Comparison of ENCODE assay signal across 9 cellular contexts in genomic region chr17:65027305-65027704, GRCh38. TPM values are rescaled to one million over a fixed set of nuclear protein-coding genes. Genes with fewer than 3 reads are reported as not detected.
DNase-seq lines count a peak whose midpoint lies in the region; ATAC-seq and TF ChIP-seq lines count a peak whose summit lies in the region.
"Had no signal": no experiment of that assay in that cellular context is flagged by ENCODE, and none has a peak within 500 bp of the region (broad histone marks: within the 10 kb centered on the region; RNA-seq: fewer than 3 reads in every experiment).

No MANE protein-coding gene starts in this region.

- H3K27ac ChIP-seq in C4-2B (no peak overlapping the region), PC-3 (ENCODE audit: low read length) (peak overlapping the region; percentile 81), liver (ENCODE audit: low read depth in 1 of 2, low read length in 2 of 2) (no peak overlapping the region)

- H3K27me3 ChIP-seq in PC-3 (ENCODE audit: low read length), result no peaks in the 10 kb centered on the region
- H3K27me3 ChIP-seq in liver (ENCODE audit: control insufficient read depth in 4 of 4, insufficient read depth in 4 of 4, low read length in 3 of 4), result no peaks in the 10 kb centered on the region

- no peaks in the 10 kb centered on the region for H3K9me3 Mint-ChIP-seq in activated naive CD4-positive, alpha-beta T cell treated with anti-CD3 and anti-CD28 coated beads, Interleukin-2, amount 10 ng/mL, durations not matched to agents 7 days and 5 days

- no peak overlapping the region for H2AFZ ChIP-seq in PC-3 (ENCODE audit: low read length)

- H3K9ac ChIP-seq in PC-3 (ENCODE audit: low read length) (no peak overlapping the region), liver (ENCODE audit: low read depth in 1 of 2, low read length in 2 of 2) (no peak overlapping the region)

- H3K36me3 ChIP-seq in PC-3 (ENCODE audit: low read depth, low read length) (no peaks in the 10 kb centered on the region), liver (ENCODE audit: control insufficient read depth in 4 of 4, insufficient read depth in 3 of 4, low read depth in 1 of 4, low read length in 3 of 4) (no peaks in the 10 kb centered on the region)

- H3F3A ChIP-seq in PC-3 (ENCODE audit: low read length, unreplicated experiment), result peaks cover 14% of the 10 kb centered on the region

- H3K4me2 ChIP-seq in PC-3 (ENCODE audit: low read length), result peak overlapping the region; percentile 56

- peak; percentile 52 for TF ChIP-seq CTCF in C4-2B (conservative IDR thresholded peaks at IDR 0.05)
- TF ChIP-seq CTCF in PC-3 (conservative IDR thresholded peaks at IDR 0.05; ENCODE audit: low read depth, low read length), result peak; percentile 68
- TF ChIP-seq CTCF in liver (IDR thresholded peaks at IDR 0.05; ENCODE audit: low read depth, low read length, missing input control), result peak; percentile 18

- WGBS in liver, result 92% methylated on average over 2 of the region's 2 CpGs

- peaks cover 37% of the 10 kb centered on the region for H3K4me1 ChIP-seq in PC-3 (ENCODE audit: insufficient read depth, low read length)
- peaks cover 13 to 29% (median 20%) of the 10 kb centered on the region in 4 donors for H3K4me1 ChIP-seq in liver (ENCODE audit: control insufficient read depth in 4 of 4, insufficient read depth in 4 of 4, low read length in 3 of 4)

- H3K36me3 Mint-ChIP-seq in activated naive CD4-positive, alpha-beta T cell treated with anti-CD3 and anti-CD28 coated beads, Interleukin-2, amount 10 ng/mL, durations not matched to agents 7 days and 5 days, result peaks cover 30% of the 10 kb centered on the region

- BruUV-seq in PC-3 (replicated peaks; lab: Mats Ljungman, UMichigan), result no TSS peak

- peak; percentile 83 for ATAC-seq in PC-3

- peak overlapping the region; percentile 76 for H3K27ac Mint-ChIP-seq in activated naive CD4-positive, alpha-beta T cell treated with anti-CD3 and anti-CD28 coated beads, Interleukin-2, amount 10 ng/mL, durations not matched to agents 7 days and 5 days

- peaks cover 72% of the 10 kb centered on the region for H3K4me1 Mint-ChIP-seq in activated naive CD4-positive, alpha-beta T cell treated with anti-CD3 and anti-CD28 coated beads, Interleukin-2, amount 10 ng/mL, durations not matched to agents 7 days and 5 days

- POLR2A ChIA-PET in PC-3 (lab: Charles Lee; ENCODE audit: unreplicated experiment), result no interaction called here

- H3K79me2 ChIP-seq in PC-3 (ENCODE audit: low read length), result peaks cover 89% of the 10 kb centered on the region

- TF ChIP-seq RAD21 in liver (IDR thresholded peaks at IDR 0.05), result peak in 1 of 2 donors; percentile 15

- no peak overlapping the region for H3K4me3 ChIP-seq in PC-3 (ENCODE audit: low read length)
- H3K4me3 ChIP-seq in liver (ENCODE audit: low read depth in 1 of 3, low read length in 3 of 3), result no peak overlapping the region
- H3K4me3 ChIP-seq: skin epidermis had no signal

- H4K20me1 ChIP-seq in PC-3 (ENCODE audit: low read length), result peaks cover 6% of the 10 kb centered on the region

- H3K27me3 Mint-ChIP-seq in activated naive CD4-positive, alpha-beta T cell treated with anti-CD3 and anti-CD28 coated beads, Interleukin-2, amount 10 ng/mL, durations not matched to agents 7 days and 5 days, result no peaks in the 10 kb centered on the region

- H3K9me3 ChIP-seq in PC-3 (ENCODE audit: low read length) (no peaks in the 10 kb centered on the region), liver (ENCODE audit: control insufficient read depth in 4 of 4, low read length in 3 of 4) (no peaks in the 10 kb centered on the region)

- DNase-seq in H4 (ENCODE audit: low spot score) (peak; percentile 77), PC-3 (peak; percentile 96), occipital lobe (lab: John Stamatoyannopoulos, UW) (no peak), pons (ENCODE audit: low spot score) (no peak), NCI-H2171 (lab: John Stamatoyannopoulos, UW) (no peak)
- peak; percentile 58 for DNase-seq in activated naive CD4-positive, alpha-beta T cell treated with anti-CD3 and anti-CD28 coated beads, Interleukin-2, amount 10 ng/mL, durations not matched to agents 7 days and 5 days

- H3K9me2 ChIP-seq in PC-3 (replicated peaks; ENCODE audit: low read length), result no peaks in the 10 kb centered on the region

- CTCF ChIA-PET in PC-3 (lab: Charles Lee), result interaction anchor here (0.6 to 1.0 kb wide), 2 partner anchors 18 to 1544 kb away, joined by 3 to 4 read pairs; no protein-coding TSS in a partner anchor
- CTCF ChIA-PET in activated naive CD4-positive, alpha-beta T cell treated with anti-CD3 and anti-CD28 coated beads, Interleukin-2, amount 10 ng/mL, durations not matched to agents 7 days and 5 days (lab: Charles Lee), result no interaction called here

- H3K4me3 Mint-ChIP-seq in activated naive CD4-positive, alpha-beta T cell treated with anti-CD3 and anti-CD28 coated beads, Interleukin-2, amount 10 ng/mL, durations not matched to agents 7 days and 5 days, result no peak overlapping the region

- intact Hi-C loops in PC-3 (cut with micrococcal nuclease), result loop anchor here (1.0 kb wide), 1 partner anchor 73 kb away; no protein-coding TSS in a partner anchor

TF ChIP-seq in liver, 16 proteins besides CTCF, POLR2A, EP300 and RAD21:
- TF ChIP-seq EGR1 (IDR thresholded peaks at IDR 0.05; ENCODE audit: low read depth in 2 of 2), result no peak
- no peak for TF ChIP-seq SP1 (IDR thresholded peaks at IDR 0.05)
- TF ChIP-seq NR2F2 (IDR thresholded peaks at IDR 0.05), result no peak
- TF ChIP-seq YY1 (IDR thresholded peaks at IDR 0.05), result no peak
- TF ChIP-seq TAF1 (conservative IDR thresholded peaks at IDR 0.05), result no peak
- TF ChIP-seq HNF4A (conservative IDR thresholded peaks at IDR 0.05), result no peak
- TF ChIP-seq REST (IDR thresholded peaks at IDR 0.05), result no peak
- no peak for TF ChIP-seq RXRA (IDR thresholded peaks at IDR 0.05)
- TF ChIP-seq MAX (IDR thresholded peaks at IDR 0.05), result no peak
- TF ChIP-seq JUND (IDR thresholded peaks at IDR 0.05), result no peak
- no peak for TF ChIP-seq ZBTB33 (IDR thresholded peaks at IDR 0.05)
- TF ChIP-seq ATF3 (IDR thresholded peaks at IDR 0.05), result no peak
- TF ChIP-seq HNF4G (IDR thresholded peaks at IDR 0.05), result no peak
- TF ChIP-seq GABPA (IDR thresholded peaks at IDR 0.05 in 1 of 2, conservative IDR thresholded peaks at IDR 0.05 in 1 of 2), result no peak

RNA-seq across cellular contexts. Expression of gene GNA13, which starts 29.2 kb away (rescaled TPM):
- 48.0 and 62.1 TPM in 2 replicates for total RNA-seq in H4 (2014; rRNA removed; shearing (Covaris generic))
- 33.9 and 38.0 TPM in 2 replicates for total RNA-seq in PC-3 (2014; rRNA removed)
- total RNA-seq in liver, result 10 to 100 TPM; 26.5 to 40.5 TPM
- 1 to 10 TPM; 7.6 to 8.8 TPM for polyA plus RNA-seq in liver
- total RNA-seq in occipital lobe, result 99.7 TPM

Comparison
In these comparisons a context has a peak if more than half of its experiments do, and no peak if none do; other contexts are left out.
1. CTCF ChIP-seq: peak in every context shown above with its lines; median percentile 68 in PC-3; 52 in C4-2B; 18 in liver.
2. DNase-seq: peak in H4 (single experiment), PC-3 (single experiment) and activated naive CD4-positive, alpha-beta T cell treated with anti-CD3 and anti-CD28 coated beads, Interleukin-2, amount 10 ng/mL, durations not matched to agents 7 days and 5 days (single experiment); none in occipital lobe (single experiment), pons (single experiment) and NCI-H2171 (single experiment).